In genomic region chr7:102991540-102992214, GRCh38 we compare ENCODE assay signal across 8 cellular contexts.
DNase-seq lines count a peak whose midpoint lies in the region; ATAC-seq, FAIRE-seq and TF ChIP-seq lines count a peak whose summit lies in the region.

No MANE protein-coding gene starts in this region.

- peak; percentile 10; the same call in 1 of the 2 replicates for TF ChIP-seq RAD21 in IMR-90 (IDR thresholded peaks at IDR 0.05; ENCODE audit: low read length)

- peak overlapping the region; percentile 27 to 80 for H4K8ac ChIP-seq in IMR-90 (ENCODE audit: low read depth in 2 of 2, low read length in 2 of 2)

- in situ Hi-C loops in IMR-90 (cut with MboI; ENCODE audit: low sequenced_read_pairs) = no loop called here

- 0 out of 2 replicates have a peak overlapping the region, but pooled peaks have one; percentile 3 for H3K9ac ChIP-seq in IMR-90 (ENCODE audit: low read depth, low read length)

- H3K4me1 ChIP-seq in IMR-90 (ENCODE audit: control insufficient read depth, insufficient read depth, low read length) = peaks cover 18% of the 10 kb centered on the region
- peaks cover 26% of the 10 kb centered on the region for H3K4me1 ChIP-seq in mesodermal cell (ENCODE audit: control insufficient read depth, insufficient read depth, low read length, poor library complexity, severe bottlenecking)

- CTCF ChIA-PET in IMR-90 (lab: Yijun Ruan, JAX) = no interaction called here

- H3K18ac ChIP-seq in IMR-90 (ENCODE audit: low read depth, low read length) = peak overlapping the region; percentile 88

- H4K5ac ChIP-seq in IMR-90 (ENCODE audit: low read depth, low read length) = peak overlapping the region; percentile 83

- peak overlapping the region; percentile 97 for H2BK120ac ChIP-seq in IMR-90 (ENCODE audit: low read depth, low read length)

- peaks cover 12% of the 10 kb centered on the region for H3K9me1 ChIP-seq in IMR-90 (ENCODE audit: insufficient read depth, low read length)

- H3K27ac ChIP-seq in IMR-90 (ENCODE audit: insufficient read depth, low read length) = peak overlapping the region; percentile 79
- peak overlapping the region; percentile 83 for H3K27ac ChIP-seq in mesodermal cell (ENCODE audit: low read depth, low read length, severe bottlenecking)

- peak overlapping the region; percentile 93 for H2BK15ac ChIP-seq in IMR-90 (ENCODE audit: low read depth, low read length)

- H2AFZ ChIP-seq in IMR-90 (replicated peaks; ENCODE audit: low read length, poor library complexity) = peak overlapping the region; percentile 69

- peak overlapping the region; percentile 99 for H2BK20ac ChIP-seq in IMR-90 (ENCODE audit: low read depth, low read length)

- H2BK5ac ChIP-seq in IMR-90 (ENCODE audit: low read depth, low read length, poor library complexity, severe bottlenecking) = peak overlapping the region; percentile 78

- H2AK5ac ChIP-seq in IMR-90 (ENCODE audit: low read depth, low read length) = peak overlapping the region; percentile 84

- no peak for TF ChIP-seq CTCF in IMR-90 (conservative IDR thresholded peaks at IDR 0.05; ENCODE audit: low read depth, low read length)

- H3K79me1 ChIP-seq in IMR-90 (ENCODE audit: low read depth in 1 of 2, low read length in 2 of 2) = no peaks in the 10 kb centered on the region

- no peak for FAIRE-seq in frontal cortex (lab: Jason Lieb, UNC)

- H2AK9ac ChIP-seq in IMR-90 (replicated peaks; ENCODE audit: low read depth, low read length, poor library complexity) = peak overlapping the region; percentile 43

- peak overlapping the region; percentile 69 for H3K14ac ChIP-seq in IMR-90 (replicated peaks; ENCODE audit: low read depth, low read length)

- intact Hi-C loops in IMR-90 (cut with micrococcal nuclease) = no loop called here

- peak overlapping the region; percentile 92 for H4K91ac ChIP-seq in IMR-90 (ENCODE audit: insufficient read depth, low read depth, low read length)

- H4K20me1 ChIP-seq in IMR-90 (ENCODE audit: insufficient read depth, low read length) = no peaks in the 10 kb centered on the region

- peak overlapping the region; percentile 43; the same call in 1 of the 2 replicates for H3K23ac ChIP-seq in IMR-90 (ENCODE audit: low read depth, low read length)

- POLR2A ChIA-PET in IMR-90 (lab: Charles Lee; ENCODE audit: unreplicated experiment) = interaction anchor here (0.6 kb wide), 1 partner anchor 1900 kb away, joined by 3 read pairs; no protein-coding TSS in a partner anchor

- peak overlapping the region; percentile 30; the same call in 1 of the 2 replicates for H3K4me2 ChIP-seq in IMR-90 (ENCODE audit: low read depth, low read length)

- no peak overlapping the region for H3K4me3 ChIP-seq in IMR-90 (ENCODE audit: insufficient read depth, low read depth, low read length)
- no peak overlapping the region for H3K4me3 ChIP-seq in mesodermal cell (ENCODE audit: extremely low read depth, insufficient read depth, low read length, poor library complexity, severe bottlenecking)

- H3K36me3 ChIP-seq in IMR-90 (ENCODE audit: control insufficient read depth, insufficient read depth, low read length) = no peaks in the 10 kb centered on the region
- no peaks in the 10 kb centered on the region for H3K36me3 ChIP-seq in mesodermal cell (ENCODE audit: control insufficient read depth, insufficient read depth, low read length)

- WGBS in IMR-90 (ENCODE audit: extremely low coverage in 2 of 2, insufficient read length in 1 of 2), 2 experiments = 0% methylated on average over 1 of the region's 2 CpGs; no CpG with 5 or more reads in 1 of the 2 experiments
- no CpG with 5 or more reads among the region's 2 CpGs for WGBS in mesodermal cell (ENCODE audit: insufficient coverage in 2 of 2), 2 experiments

- peak overlapping the region; percentile 59; the same call in 1 of the 2 replicates for H3K56ac ChIP-seq in IMR-90 (ENCODE audit: extremely low read depth, insufficient read depth, low read length)

- peak; percentile 30 for DNase-seq in COLO668 (lab: John Stamatoyannopoulos, UW; ENCODE audit: unreplicated experiment)
- DNase-seq in IMR-90 = peak; percentile 99
- peak; percentile 70 for DNase-seq in amniotic epithelial cell (ENCODE audit: low read depth)
- no peak for DNase-seq in OCI-M2 (lab: John Stamatoyannopoulos, UW; ENCODE audit: unreplicated experiment)
- DNase-seq in frontal cortex (ENCODE audit: low spot score in 2 of 2) = no peak

- ATAC-seq in IMR-90 (ENCODE audit: low read depth) = peak; percentile 90
- no peak for ATAC-seq in GM21360 (IDR thresholded peaks at IDR 0.05; ENCODE audit: unreplicated experiment)
- ATAC-seq in HG03354 (IDR thresholded peaks at IDR 0.05; ENCODE audit: poor library complexity, severe bottlenecking, unreplicated experiment) = no peak

- no peaks in the 10 kb centered on the region for H3K27me3 ChIP-seq in IMR-90 (ENCODE audit: control insufficient read depth, insufficient read depth, low read length)

- dilution Hi-C loops in IMR-90 (cut with HindIII; ENCODE audit: low sequenced_read_pairs, unreplicated experiment) = no loop called here

- no peak for TF ChIP-seq POLR2A in IMR-90 (IDR thresholded peaks at IDR 0.05; ENCODE audit: low read depth, low read length)

- H3K9me3 ChIP-seq in IMR-90 (ENCODE audit: control insufficient read depth, insufficient read depth, low read length) (no peaks in the 10 kb centered on the region), mesodermal cell (ENCODE audit: control insufficient read depth, low read length) (no peaks in the 10 kb centered on the region)

- peak overlapping the region; percentile 96 for H3K4ac ChIP-seq in IMR-90 (ENCODE audit: low read depth, low read length)

- BruUV-seq in IMR-90 (replicated peaks; lab: Mats Ljungman, UMichigan) = no TSS peak

TF ChIP-seq in IMR-90, 13 proteins besides CTCF, POLR2A, EP300 and RAD21:
- TF ChIP-seq MXI1 (IDR thresholded peaks at IDR 0.05; ENCODE audit: borderline replicate concordance, low read depth, low read length) (0 out of 2 replicates have a peak, but pooled peaks have one; percentile 14), CEBPB (IDR thresholded peaks at IDR 0.05; ENCODE audit: low read depth, low read length) (0 out of 2 replicates have a peak, but pooled peaks have one; percentile 11), MAFK (IDR thresholded peaks at IDR 0.05; ENCODE audit: low read depth, low read length) (peak; percentile 29), SMC3 (IDR thresholded peaks at IDR 0.05; ENCODE audit: low read depth, low read length) (no peak), FOS (IDR thresholded peaks at IDR 0.05; ENCODE audit: low read depth, low read length) (peak; percentile 99), CHD1 (IDR thresholded peaks at IDR 0.05; ENCODE audit: low read depth, low read length) (peak; percentile 67; the same call in 1 of the 2 replicates), MAZ (IDR thresholded peaks at IDR 0.05; ENCODE audit: borderline replicate concordance, low read depth, low read length) (no peak), BHLHE40 (IDR thresholded peaks at IDR 0.05; ENCODE audit: low read depth, low read length) (peak; percentile 83), NFE2L2 (IDR thresholded peaks at IDR 0.05; ENCODE audit: low read depth, low read length) (peak; percentile 72; the same call in 1 of the 2 replicates)
TF ChIP-seq in IMR-90: peak in this region for 7.

Comparison
In these comparisons a context has a peak if more than half of its experiments do, and no peak if none do; other contexts are left out.
1. DNase-seq: peak in COLO668 (single experiment), IMR-90 (single experiment) and amniotic epithelial cell (single experiment); none in OCI-M2 (single experiment) and frontal cortex (0 of 2).